1 cellular context compared by ENCODE assay signal in the genomic region with DNA sequence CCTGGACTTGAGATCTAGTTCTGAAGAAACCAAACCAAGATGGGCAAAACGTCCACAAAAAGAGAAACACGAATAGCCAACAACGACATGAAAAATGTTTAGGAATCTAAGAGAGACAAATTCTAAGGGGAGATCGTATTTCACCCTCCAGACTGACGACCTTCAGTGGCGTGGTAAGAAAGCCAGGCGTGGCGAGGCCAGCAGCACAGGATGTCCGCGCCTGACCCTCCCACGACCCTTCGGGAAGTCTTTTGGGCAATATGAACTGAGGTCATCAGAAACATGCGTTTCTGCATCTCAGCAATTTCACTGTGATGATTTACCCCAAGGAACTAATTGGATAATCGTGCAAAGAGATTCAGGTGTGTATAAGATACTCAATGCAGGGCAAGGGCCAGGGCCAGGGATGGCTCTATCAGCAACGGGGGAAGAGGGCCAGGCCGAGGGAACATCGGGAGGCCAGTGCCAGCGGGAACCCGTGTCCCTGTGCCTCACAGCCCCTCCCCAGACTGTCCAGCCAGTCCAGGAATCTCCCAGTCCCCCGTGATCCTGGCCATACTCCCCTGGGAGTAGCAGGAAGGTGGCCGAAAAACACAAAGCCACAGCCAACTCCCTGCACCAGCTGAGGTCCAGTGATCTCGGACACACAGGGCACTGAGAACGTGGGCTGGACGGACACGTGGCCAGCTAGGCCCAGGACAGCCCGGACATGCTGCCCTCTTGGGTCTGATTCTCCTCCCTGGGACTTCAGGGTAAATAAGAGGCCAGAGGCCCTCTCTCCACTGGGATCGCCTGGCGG.
TF ChIP-seq lines count a peak whose summit lies in the region.

No MANE protein-coding gene starts in this region.

TF ChIP-seq in H1, 55 proteins besides CTCF, POLR2A, EP300 and RAD21:
- no peak for TF ChIP-seq KDM5A (IDR thresholded peaks at IDR 0.05; ENCODE audit: low read length)
- no peak for TF ChIP-seq TAF1 (IDR thresholded peaks at IDR 0.05; ENCODE audit: low read depth, low read length)
- TF ChIP-seq TEAD4 (IDR thresholded peaks at IDR 0.05; ENCODE audit: low read depth, low read length) = no peak
- no peak for TF ChIP-seq SUZ12 (IDR thresholded peaks at IDR 0.05; ENCODE audit: low read length)
- no peak for TF ChIP-seq CHD2 (IDR thresholded peaks at IDR 0.05; ENCODE audit: low read length)
- TF ChIP-seq MAFK (IDR thresholded peaks at IDR 0.05; ENCODE audit: low read depth, low read length) = no peak
- TF ChIP-seq CREB1 (IDR thresholded peaks at IDR 0.05) = no peak
- no peak for TF ChIP-seq BACH1 (IDR thresholded peaks at IDR 0.05; ENCODE audit: low read length)
- no peak for TF ChIP-seq JUND (IDR thresholded peaks at IDR 0.05; ENCODE audit: low read length)
- no peak for TF ChIP-seq FOSL1 (IDR thresholded peaks at IDR 0.05; ENCODE audit: insufficient read depth, low read depth, low read length)
- no peak for TF ChIP-seq TBP (IDR thresholded peaks at IDR 0.05; ENCODE audit: low read depth, low read length)
- TF ChIP-seq, protein P1, sequence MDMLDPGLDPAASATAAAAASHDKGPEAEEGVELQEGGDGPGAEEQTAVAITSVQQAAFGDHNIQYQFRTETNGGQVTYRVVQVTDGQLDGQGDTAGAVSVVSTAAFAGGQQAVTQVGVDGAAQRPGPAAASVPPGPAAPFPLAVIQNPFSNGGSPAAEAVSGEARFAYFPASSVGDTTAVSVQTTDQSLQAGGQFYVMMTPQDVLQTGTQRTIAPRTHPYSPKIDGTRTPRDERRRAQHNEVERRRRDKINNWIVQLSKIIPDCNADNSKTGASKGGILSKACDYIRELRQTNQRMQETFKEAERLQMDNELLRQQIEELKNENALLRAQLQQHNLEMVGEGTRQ (IDR thresholded peaks at IDR 0.05; ENCODE audit: low read length) = no peak
- TF ChIP-seq RFX5 (IDR thresholded peaks at IDR 0.05; ENCODE audit: borderline replicate concordance, low read depth, low read length) = no peak
- no peak for TF ChIP-seq RBBP5 (IDR thresholded peaks at IDR 0.05; ENCODE audit: borderline replicate concordance, low read depth, low read length)
- TF ChIP-seq TCF12 (IDR thresholded peaks at IDR 0.05; ENCODE audit: low read depth, low read length) = no peak
- TF ChIP-seq HDAC2 (IDR thresholded peaks at IDR 0.05; ENCODE audit: borderline replicate concordance in 1 of 2, low read depth in 2 of 2, low read length in 2 of 2) = no peak
- TF ChIP-seq GABPA (IDR thresholded peaks at IDR 0.05; ENCODE audit: borderline replicate concordance, insufficient read depth, low read length) = no peak
- TF ChIP-seq RXRA (IDR thresholded peaks at IDR 0.05; ENCODE audit: insufficient read depth, low read depth, low read length) = no peak
- no peak for TF ChIP-seq SIN3A (conservative IDR thresholded peaks at IDR 0.05 in 1 of 2, IDR thresholded peaks at IDR 0.05 in 1 of 2; ENCODE audit: low read depth in 1 of 2, low read length in 2 of 2)
- no peak for TF ChIP-seq ASH2L (IDR thresholded peaks at IDR 0.05; ENCODE audit: low read length)
